ENCODE assay signal across 13 cellular contexts in the genomic region with DNA sequence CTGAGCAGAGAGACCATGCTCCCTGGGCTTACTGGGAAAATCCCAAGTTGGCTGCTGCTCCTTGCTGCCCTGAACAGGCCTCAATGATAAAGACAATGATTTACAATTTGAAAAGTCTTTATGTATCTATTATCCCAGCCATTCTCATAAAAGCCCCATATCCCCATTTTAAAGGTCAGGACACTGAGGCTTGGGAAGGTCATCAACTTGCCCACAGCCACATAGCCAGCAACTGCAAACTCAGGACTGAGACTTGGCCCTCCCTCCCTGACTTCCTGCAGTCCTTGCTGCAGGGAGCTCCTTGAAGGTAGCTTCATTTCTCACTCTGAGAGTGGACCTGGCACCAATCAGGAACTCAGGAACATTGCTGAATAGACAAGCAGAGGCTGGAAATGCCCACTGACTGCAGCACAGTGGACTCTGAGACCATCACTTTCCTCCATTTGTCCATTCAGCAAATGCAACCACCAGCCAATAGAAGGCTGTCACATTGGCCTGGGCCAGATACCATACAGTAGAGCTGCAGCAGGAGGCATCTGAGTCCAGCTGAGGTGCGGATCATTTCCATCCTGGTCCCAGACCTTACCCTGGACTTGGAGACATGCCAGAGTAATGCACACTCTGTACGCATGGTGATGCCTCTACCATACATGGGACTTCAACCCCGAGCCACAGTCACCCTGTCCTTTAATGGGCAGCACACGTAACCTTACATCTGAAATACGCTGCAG. TPM values are rescaled to one million over a fixed set of nuclear protein-coding genes. Genes with fewer than 3 reads are reported as not detected.
DNase-seq lines count a peak whose midpoint lies in the region; ATAC-seq, FAIRE-seq and TF ChIP-seq lines count a peak whose summit lies in the region.
"Had no signal": no experiment of that assay in that cellular context is flagged by ENCODE, and none has a peak within 500 bp of the region (broad histone marks: within the 10 kb centered on the region; RNA-seq: fewer than 3 reads in every experiment).

No MANE protein-coding gene starts in this region.

- no peak overlapping the region for H2BK15ac ChIP-seq in H1 (ENCODE audit: low read length)

- H4K5ac ChIP-seq in H1 (ENCODE audit: insufficient read length, low read depth, low read length): no peak overlapping the region

- DNase-seq in CD14-positive monocyte (ENCODE audit: low spot score): no peak
- no peak for DNase-seq in Karpas-422
- no peak for DNase-seq in H1 (ENCODE audit: low read depth in 1 of 2, low spot score in 2 of 2)
- no peak for DNase-seq in sigmoid colon
- no peak for DNase-seq in HEK293T (ENCODE audit: extremely low spot score)
- DNase-seq in HPDE6-E6E7 (ENCODE audit: extremely low spot score): no peak
- DNase-seq in tibial nerve (ENCODE audit: low spot score in 2 of 2): no peak
- DNase-seq: CD4-positive, alpha-beta memory T cell; GDM1; stimulated activated naive CD8-positive, alpha-beta T cell treated with anti-CD3 and anti-CD28 coated beads, Interleukin-15, amount 100 ng/mL, for 72 hours had no signal

- H3K23ac ChIP-seq in H1 (ENCODE audit: insufficient read length): no peak overlapping the region

- H3K79me1 ChIP-seq in H1 (ENCODE audit: low read depth, low read length): 0 out of 2 replicates have a peak, but pooled peaks cover 2% of the 10 kb centered on the region

- peak overlapping the region; percentile 43; the same call in 1 of the 2 replicates for H4K8ac ChIP-seq in H1 (ENCODE audit: extremely low read depth, insufficient read depth, low read length)

- no peak overlapping the region for H2AFZ ChIP-seq in Karpas-422 (ENCODE audit: low read length)
- H2AFZ ChIP-seq in H1 (ENCODE audit: low read length): no peak overlapping the region

- H3K79me2 ChIP-seq in Karpas-422 (ENCODE audit: low read length) (peaks cover 52% of the 10 kb centered on the region), H1 (ENCODE audit: control insufficient read depth in 1 of 2, insufficient read depth in 2 of 2, low read length in 2 of 2) (no peaks in the 10 kb centered on the region)

- no peak overlapping the region for H2AK5ac ChIP-seq in H1 (ENCODE audit: low read depth, low read length)

- H3K9me3 ChIP-seq in Karpas-422 (ENCODE audit: low read length) (no peaks in the 10 kb centered on the region), H1 (ENCODE audit: insufficient read depth in 2 of 2, low read depth in 1 of 2, low read length in 1 of 2) (no peaks in the 10 kb centered on the region), sigmoid colon (no peaks in the 10 kb centered on the region), tibial nerve (no peaks in the 10 kb centered on the region)
- H3K9me3 ChIP-seq: ascending aorta had no signal

- no peak overlapping the region for H3K56ac ChIP-seq in H1 (replicated peaks; ENCODE audit: insufficient read length, low read depth, low read length)

- H3K23me2 ChIP-seq in H1 (ENCODE audit: low read depth, low read length): no peaks in the 10 kb centered on the region

- no peak overlapping the region for H2BK20ac ChIP-seq in H1 (ENCODE audit: low read length)

- H2BK12ac ChIP-seq in H1 (ENCODE audit: low read depth, low read length): no peak overlapping the region

- H2BK120ac ChIP-seq in H1 (replicated peaks; ENCODE audit: low read depth, low read length): no peak overlapping the region

- H2BK5ac ChIP-seq in H1 (ENCODE audit: low read depth, low read length): no peak overlapping the region

- POLR2A ChIA-PET in H1 (lab: Charles Lee; ENCODE audit: partially characterized antibody): interaction anchor here (1.3 to 1.6 kb wide), 2 partner anchors 20 to 28 kb away, joined by 3 read pairs; no protein-coding TSS in a partner anchor
- POLR2A ChIA-PET in HEK293T (lab: Yijun Ruan, JAX): interaction anchor here (1.7 kb wide), 1 partner anchor 19 kb away, joined by 3 read pairs; no protein-coding TSS in a partner anchor

- 90% methylated on average over 5 of the region's 5 CpGs; no CpG with 5 or more reads in 1 of the 2 experiments for WGBS in H1 (ENCODE audit: extremely low coverage in 1 of 2, insufficient coverage in 1 of 2, insufficient read length in 1 of 2, insufficient replicate concordance in 2 of 2, low coverage in 1 of 2, low lambda C conversion rate in 2 of 2, missing lambda C conversion rate in 1 of 2), 2 experiments
- 87 to 96% methylated on average over 5 of the region's 5 CpGs for WGBS in sigmoid colon, 2 donors
- 91 to 93% methylated on average over 5 of the region's 5 CpGs for WGBS in tibial nerve, 2 donors

- no peak for ATAC-seq in GM21360 (IDR thresholded peaks at IDR 0.05; ENCODE audit: unreplicated experiment)
- ATAC-seq: stimulated activated naive CD8-positive, alpha-beta T cell treated with anti-CD3 and anti-CD28 coated beads, Interleukin-15, amount 100 ng/mL, for 72 hours had no signal

- TF ChIP-seq RAD21 in H1 (IDR thresholded peaks at IDR 0.05 in 1 of 2, conservative IDR thresholded peaks at IDR 0.05 in 1 of 2; ENCODE audit: low read depth in 2 of 2, low read length in 2 of 2): no peak

- H3K27me3 ChIP-seq in Karpas-422 (ENCODE audit: low read length): no peaks in the 10 kb centered on the region
- no peaks in the 10 kb centered on the region for H3K27me3 ChIP-seq in H1 (replicated peaks in 1 of 4; ENCODE audit: control insufficient read depth in 3 of 4, extremely low read depth in 1 of 4, insufficient read depth in 3 of 4, low read length in 3 of 4)
- H3K27me3 ChIP-seq in sigmoid colon: no peaks in the 10 kb centered on the region
- H3K27me3 ChIP-seq in tibial nerve: no peaks in the 10 kb centered on the region
- H3K27me3 ChIP-seq: ascending aorta had no signal

- no peak overlapping the region for H4K91ac ChIP-seq in H1 (replicated peaks; ENCODE audit: insufficient read length, low read length)

- H4K20me1 ChIP-seq in Karpas-422 (ENCODE audit: insufficient read depth, low read depth, low read length): peaks cover 6% of the 10 kb centered on the region; the same call in 1 of the 2 replicates
- H4K20me1 ChIP-seq in H1 (replicated peaks in 1 of 2; ENCODE audit: control insufficient read depth in 1 of 2, insufficient read depth in 2 of 2, low read length in 2 of 2): peaks cover 0 to 10% of the 10 kb centered on the region in 2 experiments

- TF ChIP-seq CTCF in CD14-positive monocyte (IDR thresholded peaks at IDR 0.05): no peak
- no peak for TF ChIP-seq CTCF in H1 (IDR thresholded peaks at IDR 0.05; ENCODE audit: control extremely low read depth in 1 of 3, insufficient read depth in 1 of 3, low read depth in 1 of 3, low read length in 3 of 3)
- no peak for TF ChIP-seq CTCF in sigmoid colon (IDR thresholded peaks at IDR 0.05)
- no peak for TF ChIP-seq CTCF in tibial nerve (IDR thresholded peaks at IDR 0.05)

- H3K4me2 ChIP-seq in Karpas-422 (ENCODE audit: low read depth, low read length, poor library complexity, severe bottlenecking) (no peak overlapping the region), H1 (ENCODE audit: insufficient read depth in 1 of 2, low read depth in 2 of 2, low read length in 2 of 2) (no peak overlapping the region)

- no peak for FAIRE-seq in H1 (lab: Jason Lieb, UNC)
- FAIRE-seq: endometrium had no signal

- no peak overlapping the region for H3K18ac ChIP-seq in H1 (ENCODE audit: extremely low read depth, low read length)

- H3K27me3 Mint-ChIP-seq in CD14-positive monocyte (ENCODE audit: low read depth in 3 of 3): peaks cover 0 to 4% (median 0%) of the 10 kb centered on the region in 3 donors
- H3K27me3 Mint-ChIP-seq: stimulated activated naive CD8-positive, alpha-beta T cell treated with anti-CD3 and anti-CD28 coated beads, Interleukin-15, amount 100 ng/mL, for 72 hours had no signal

- TF ChIP-seq POLR2A in H1 (IDR thresholded peaks at IDR 0.05; ENCODE audit: control extremely low read depth in 1 of 2, low read depth in 2 of 2, low read length in 2 of 2): no peak
- no peak for TF ChIP-seq POLR2A in sigmoid colon (IDR thresholded peaks at IDR 0.05)
- TF ChIP-seq POLR2A in tibial nerve (IDR thresholded peaks at IDR 0.05): no peak

- H3K14ac ChIP-seq in H1 (ENCODE audit: insufficient read length): no peak overlapping the region

- H3K27ac ChIP-seq in Karpas-422 (ENCODE audit: low read length) (peak overlapping the region; percentile 96), H1 (ENCODE audit: low read depth, low read length) (no peak overlapping the region), sigmoid colon (peak overlapping the region; percentile 48 to 88 (median 73)), tibial nerve (peak overlapping the region in 2 of 4 donors; percentile 60 to 69)

- no peak overlapping the region for H3K4ac ChIP-seq in H1 (replicated peaks; ENCODE audit: insufficient read length, low read depth, low read length)

- H3K4me1 ChIP-seq in Karpas-422 (ENCODE audit: low read length) (peaks cover 96% of the 10 kb centered on the region), H1 (replicated peaks in 1 of 4; ENCODE audit: control insufficient read depth in 3 of 4, insufficient read depth in 4 of 4, low read length in 3 of 4) (peaks cover 0 to 9% (median 4%) of the 10 kb centered on the region in 4 experiments; a peak in 4 of 7 replicates), sigmoid colon (peaks cover 0 to 77% (median 58%) of the 10 kb centered on the region in 4 donors), tibial nerve (peaks cover 0 to 57% (median 38%) of the 10 kb centered on the region in 4 donors)

- TF ChIP-seq EP300 in H1 (IDR thresholded peaks at IDR 0.05; ENCODE audit: borderline replicate concordance in 1 of 2, low read depth in 2 of 2, low read length in 2 of 2) (no peak), sigmoid colon (IDR thresholded peaks at IDR 0.05) (no peak), tibial nerve (IDR thresholded peaks at IDR 0.05) (no peak)

- no peak overlapping the region for H3K4me3 ChIP-seq in Karpas-422 (ENCODE audit: low read length)
- H3K4me3 ChIP-seq in H1 (ENCODE audit: extremely low read depth in 1 of 4, insufficient read depth in 2 of 4, low read depth in 3 of 4, low read length in 4 of 4): no peak overlapping the region
- H3K4me3 ChIP-seq in sigmoid colon: no peak overlapping the region
- no peak overlapping the region for H3K4me3 ChIP-seq in tibial nerve

- H3K9me3 Mint-ChIP-seq in CD14-positive monocyte: no peaks in the 10 kb centered on the region
- H3K9me3 Mint-ChIP-seq: stimulated activated naive CD8-positive, alpha-beta T cell treated with anti-CD3 and anti-CD28 coated beads, Interleukin-15, amount 100 ng/mL, for 72 hours had no signal

- CTCF ChIA-PET in H1 (lab: Charles Lee; ENCODE audit: partially characterized antibody) (interaction anchor here (1.2 to 28.6 kb wide), 6 partner anchors 9 to 102 kb away, joined by 3 to 442 read pairs (median 6); no protein-coding TSS in a partner anchor), HEK293T (lab: Yijun Ruan, JAX) (interaction anchor here (2.2 kb wide), 1 partner anchor 11 kb away, joined by 6 read pairs; no protein-coding TSS in a partner anchor)

- H3K4me1 Mint-ChIP-seq in CD14-positive monocyte: peaks cover 97% of the 10 kb centered on the region

- intact Hi-C loops in CD14-positive monocyte (cut with micrococcal nuclease) (no loop called here), sigmoid colon (cut with DNase I) (no loop called here)

- H3K36me3 Mint-ChIP-seq in CD14-positive monocyte: peaks cover 59 to 79% of the 10 kb centered on the region in 2 donors

- 0 out of 2 replicates have a peak overlapping the region, but pooled peaks have one; percentile 6 for H3K9ac ChIP-seq in Karpas-422 (ENCODE audit: low read length)
- no peak overlapping the region for H3K9ac ChIP-seq in H1 (replicated peaks in 1 of 4; ENCODE audit: extremely low read depth in 1 of 4, low read depth in 3 of 4, low read length in 3 of 4)

- H3K4me3 Mint-ChIP-seq in CD14-positive monocyte: peak overlapping the region in 1 of 2 donors; percentile 81
- H3K4me3 Mint-ChIP-seq: CD4-positive, alpha-beta memory T cell had no signal

- no peaks in the 10 kb centered on the region for H3K9me2 ChIP-seq in Karpas-422 (replicated peaks; ENCODE audit: insufficient read depth, low read length)

- H3K36me3 ChIP-seq in Karpas-422 (ENCODE audit: insufficient read depth, low read length) (peaks cover 37% of the 10 kb centered on the region), H1 (ENCODE audit: control insufficient read depth in 2 of 4, insufficient read depth in 4 of 4, low read length in 3 of 4) (peaks cover 0 to 7% (median 2%) of the 10 kb centered on the region in 4 experiments; a peak in 3 of 8 replicates), sigmoid colon (peaks cover 0 to 39% (median 12%) of the 10 kb centered on the region in 4 donors), tibial nerve (peaks cover 3 to 69% (median 18%) of the 10 kb centered on the region in 3 donors)

- H3K27ac Mint-ChIP-seq in CD14-positive monocyte: peak overlapping the region; percentile 90 to 99 (median 95)

RNA-seq across cellular contexts. Expression of gene TNIP1, which starts 18.3 kb away (rescaled TPM):
- 10 to 100 TPM; 30.8 to 46.4 TPM for polyA plus RNA-seq in CD14-positive monocyte
- total RNA-seq in Karpas-422 (2014; rRNA removed; shearing (Covaris generic); ENCODE audit: low replicate concordance): 106 and 205 TPM in 2 replicates
- total RNA-seq in H1 (2021; fragmentation: NEBNext Ultra II Directional; extraction: Animal tissue kit (Norgen Biotek cat#: 25700)): 31.9 and 33.9 TPM in 2 replicates
- polyA plus RNA-seq in H1 (2011; rRNA removed): 14.2 and 19.2 TPM in 2 replicates
- 23.3 TPM for polyA plus RNA-seq in H1 (2011; cell fraction: cytosol; rRNA removed)
- 28.8 TPM for polyA plus RNA-seq in H1 (2011; cell fraction: nucleus; rRNA removed)
- 23.3 to 34.6 TPM (median 31.3 TPM) in 4 replicates for polyA plus RNA-seq in H1 (2012, experiment 1 of 2)
- polyA plus RNA-seq in H1 (2012, experiment 2 of 2): 28.0 TPM
- polyA plus RNA-seq in H1 (2013, experiment 1 of 2): 15.3 TPM
- 15.4 TPM for polyA plus RNA-seq in H1 (2013, experiment 2 of 2)
- 18.7 and 25.1 TPM in 2 replicates for polyA minus RNA-seq in H1 (2011; rRNA and poly(A)+ RNA removed)
- 28.8 TPM for polyA minus RNA-seq in H1 (2011; cell fraction: cytosol; rRNA and poly(A)+ RNA removed)
- polyA minus RNA-seq in H1 (2011; cell fraction: nucleus; rRNA and poly(A)+ RNA removed): 28.5 TPM
- 10 to 100 TPM; 55.1 to 73.1 (median 62.8) TPM for total RNA-seq in sigmoid colon
- 100 to 1,000 TPM; 153 to 210 (median 195) TPM for polyA plus RNA-seq in sigmoid colon
- total RNA-seq in tibial nerve: 100 to 1,000 TPM in 1 of 4 donors, 10 to 100 TPM in 3; 91.2 to 108 (median 94.3) TPM

RNA-seq across cellular contexts. Expression of gene GPX3, which starts 42.2 kb away (rescaled TPM):
- polyA plus RNA-seq in CD14-positive monocyte (1 to 10 TPM; 3.5 to 3.8 TPM), H1 (2011; rRNA removed) (61.8 and 77.9 TPM in 2 replicates), sigmoid colon (1,000 to 10,000 TPM in 1 of 3 donors, 100 to 1,000 TPM in 1, 10 to 100 TPM in 1; 85.1 to 1,326 (median 302) TPM)
- total RNA-seq in Karpas-422 (2014; rRNA removed; shearing (Covaris generic); ENCODE audit: low replicate concordance): not detected in 2 replicates
- total RNA-seq in H1 (2021; fragmentation: NEBNext Ultra II Directional; extraction: Animal tissue kit (Norgen Biotek cat#: 25700)): 26.4 and 27.8 TPM in 2 replicates
- polyA plus RNA-seq in H1 (2011; cell fraction: cytosol; rRNA removed): 51.3 TPM
- polyA plus RNA-seq in H1 (2011; cell fraction: nucleus; rRNA removed): 29.4 TPM
- 32.8 to 35.7 TPM (median 34.2 TPM) in 4 replicates for polyA plus RNA-seq in H1 (2012, experiment 1 of 2)
- polyA plus RNA-seq in H1 (2012, experiment 2 of 2): 66.7 TPM
- polyA plus RNA-seq in H1 (2013, experiment 1 of 2): 35.4 TPM
- 46.3 TPM for polyA plus RNA-seq in H1 (2013, experiment 2 of 2)
- polyA minus RNA-seq in H1 (2011; rRNA and poly(A)+ RNA removed): 66.9 and 104 TPM in 2 replicates
- 18.0 TPM for polyA minus RNA-seq in H1 (2011; cell fraction: cytosol; rRNA and poly(A)+ RNA removed)
- polyA minus RNA-seq in H1 (2011; cell fraction: nucleus; rRNA and poly(A)+ RNA removed): 23.6 TPM
- total RNA-seq in sigmoid colon (1,000 to 10,000 TPM in 2 of 4 donors, 100 to 1,000 TPM in 2; 616 to 2,079 (median 918) TPM), tibial nerve (1,000 to 10,000 TPM; 3,864 to 9,036 (median 5,113) TPM)
- total RNA-seq: CD4-positive, alpha-beta memory T cell had no signal

Comparison
In these comparisons a context has a peak if more than half of its experiments do, and no peak if none do; other contexts are left out.
1. RNA of gene GPX3, which starts 42.2 kb away (total RNA-seq): 3,864 to 9,036 TPM in tibial nerve, 616 to 2,079 TPM in sigmoid colon and 26.4 to 27.8 TPM in H1; not detected in Karpas-422; every median in the first group is over 10 times any median in the second.